ENCODE assay signal across 12 cellular contexts in the genomic region with DNA sequence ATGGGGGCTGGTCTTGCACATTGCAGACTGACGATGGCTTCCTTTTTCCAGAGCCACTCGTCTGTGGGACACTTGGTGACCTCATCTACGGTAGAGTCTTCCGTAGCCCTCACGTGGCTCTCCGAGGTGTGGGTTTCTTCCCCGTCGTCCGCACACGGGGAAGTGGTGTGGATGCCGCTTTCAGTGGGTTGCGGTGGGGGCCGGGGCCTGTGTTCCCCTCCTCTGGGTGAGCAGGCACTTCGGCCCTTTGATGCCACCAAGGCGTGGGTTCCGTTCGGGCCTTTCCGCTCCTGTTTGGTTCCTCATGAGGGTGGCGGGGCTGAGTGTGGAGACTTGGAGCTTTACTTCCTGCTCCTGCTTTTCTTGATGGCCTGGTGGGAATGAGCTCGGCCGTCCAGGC.
"Had no signal": no experiment of that assay in that cellular context is flagged by ENCODE, and none has a peak within 500 bp of the region (broad histone marks: within the 10 kb centered on the region; RNA-seq: fewer than 3 reads in every experiment).

No MANE protein-coding gene starts in this region.

- H2AFZ ChIP-seq: neural progenitor cell had no signal

- H3K4me3 ChIP-seq: neural progenitor cell, skin epidermis had no signal

- H3K27ac Mint-ChIP-seq: activated naive CD4-positive, alpha-beta T cell treated with anti-CD3 and anti-CD28 coated beads, Interleukin-2, amount 50 U/mL, for 72 hours; neural progenitor cell had no signal

- H3K9ac ChIP-seq: neural progenitor cell, parathyroid adenoma had no signal

- H3K27me3 ChIP-seq: brain microvascular endothelial cell, neural progenitor cell had no signal

- H3K27ac ChIP-seq: brain microvascular endothelial cell, neural progenitor cell had no signal

- H3K4me3 Mint-ChIP-seq: neural progenitor cell had no signal

- H3K36me3 ChIP-seq: neural progenitor cell had no signal

- H3K9me3 Mint-ChIP-seq: activated naive CD4-positive, alpha-beta T cell treated with anti-CD3 and anti-CD28 coated beads, Interleukin-2, amount 50 U/mL, for 72 hours; neural progenitor cell had no signal

- ATAC-seq: activated naive CD4-positive, alpha-beta T cell treated with anti-CD3 and anti-CD28 coated beads, Interleukin-2, amount 50 U/mL, for 72 hours had no signal

- DNase-seq: activated effector memory CD4-positive, alpha-beta T cell treated with anti-CD3 and anti-CD28 coated beads, Interleukin-2, amount 50 U/mL, for 16 hours; activated T-cell treated with anti-CD3 and anti-CD28 coated beads, Interleukin-2, amount 50 U/mL, for 1 hour; amniotic stem cell; brain microvascular endothelial cell; dermis blood vessel endothelial cell; foreskin melanocyte; kidney; left ventricle myocardium superior had no signal

- H3K79me2 ChIP-seq: parathyroid adenoma had no signal

- H3K36me3 Mint-ChIP-seq: activated naive CD4-positive, alpha-beta T cell treated with anti-CD3 and anti-CD28 coated beads, Interleukin-2, amount 50 U/mL, for 72 hours had no signal
